Comparison of ENCODE assay signal across 7 cellular contexts in genomic region chrX:119758682-119759332, GRCh38. TPM values are rescaled to one million over a fixed set of nuclear protein-coding genes. Genes with fewer than 3 reads are reported as not detected.
DNase-seq lines count a peak whose midpoint lies in the region; ATAC-seq and TF ChIP-seq lines count a peak whose summit lies in the region.

No MANE protein-coding gene starts in this region.

- WGBS in H9 (ENCODE audit: extremely low coverage, insufficient read length, low lambda C conversion rate): no CpG with 5 or more reads among the region's 71 CpGs
- 10% methylated on average over 30 of the region's 71 CpGs for WGBS in mesenchymal stem cell
- WGBS in tibial nerve, 2 donors: 34% methylated on average over 47 of the region's 71 CpGs; no CpG with 5 or more reads in 1 of the 2 donors

- H4K20me1 ChIP-seq in H9 (ENCODE audit: control insufficient read depth, insufficient read depth, insufficient read length): no peaks in the 10 kb centered on the region

- no peak overlapping the region for H2BK12ac ChIP-seq in H9 (ENCODE audit: insufficient read length, low read depth, low read length)
- peak overlapping the region in 1 of 2 experiments; percentile 63 for H2BK12ac ChIP-seq in mesenchymal stem cell (ENCODE audit: low read length in 2 of 2)

- no peaks in the 10 kb centered on the region for H3K79me2 ChIP-seq in H9 (ENCODE audit: insufficient read depth, low read length)

- H3K4me3 ChIP-seq in choroid plexus epithelial cell (ENCODE audit: low read depth, low read length) (peak overlapping the region; percentile 48), mesenchymal stem cell (ENCODE audit: insufficient read depth in 1 of 2, low read depth in 1 of 2, low read length in 2 of 2) (peak overlapping the region; percentile 59 to 62), tibial nerve (peak overlapping the region; percentile 16 to 53 (median 44))

- peak; percentile 39 for TF ChIP-seq CTCF in H9 (conservative IDR thresholded peaks at IDR 0.05)
- no peak for TF ChIP-seq CTCF in choroid plexus epithelial cell (conservative IDR thresholded peaks at IDR 0.05; ENCODE audit: low read depth, low read length)
- TF ChIP-seq CTCF in tibial nerve (IDR thresholded peaks at IDR 0.05): no peak
- no peak for TF ChIP-seq CTCF in GM13977 (IDR thresholded peaks at IDR 0.05; ENCODE audit: extremely low read depth, insufficient read depth, missing control alignments)

- no peak for TF ChIP-seq EP300 in tibial nerve (IDR thresholded peaks at IDR 0.05)

- no peak for TF ChIP-seq POLR2A in tibial nerve (IDR thresholded peaks at IDR 0.05)

- H3K27me3 ChIP-seq in H9 (ENCODE audit: insufficient read depth, low read length): no peaks in the 10 kb centered on the region; the same call in 1 of the 2 replicates
- H3K27me3 ChIP-seq in mesenchymal stem cell (ENCODE audit: control insufficient read depth in 1 of 2, insufficient read depth in 1 of 2, low read length in 2 of 2): peaks cover 0 to 34% of the 10 kb centered on the region in 2 experiments
- peaks cover 0 to 25% of the 10 kb centered on the region in 2 donors for H3K27me3 ChIP-seq in tibial nerve

- no peak overlapping the region for H4K8ac ChIP-seq in H9 (replicated peaks; ENCODE audit: insufficient read length, low read depth, low read length)
- peak overlapping the region; percentile 84 for H4K8ac ChIP-seq in mesenchymal stem cell (ENCODE audit: low read length)

- H3K4ac ChIP-seq in H9 (ENCODE audit: low read depth, low read length) (no peak overlapping the region), mesenchymal stem cell (ENCODE audit: low read depth in 1 of 2, low read length in 2 of 2) (no peak overlapping the region)

- H4K91ac ChIP-seq in H9 (ENCODE audit: insufficient read length, low read depth, low read length): no peak overlapping the region
- H4K91ac ChIP-seq in mesenchymal stem cell (ENCODE audit: low read length): no peak overlapping the region

- DNase-seq in H9: peak; percentile 34
- DNase-seq in T-helper 17 cell: peak; percentile 12 to 36 (median 35)
- DNase-seq in choroid plexus epithelial cell (ENCODE audit: low read depth): no peak
- peak; percentile 22 for DNase-seq in mesenchymal stem cell
- no peak for DNase-seq in tibial nerve (ENCODE audit: low spot score in 2 of 2)
- no peak for DNase-seq in GM13977 (ENCODE audit: low spot score)

- peak; percentile 58 for ATAC-seq in T-helper 17 cell
- ATAC-seq in GM21825 (IDR thresholded peaks at IDR 0.05; ENCODE audit: unreplicated experiment): no peak

- H3K4me1 ChIP-seq in H9 (ENCODE audit: insufficient read depth, low read length) (peaks cover 2% of the 10 kb centered on the region; the same call in 1 of the 2 replicates), mesenchymal stem cell (ENCODE audit: control insufficient read depth, insufficient read depth, low read depth, low read length) (peaks cover 16% of the 10 kb centered on the region), tibial nerve (peaks cover 0 to 13% (median 0%) of the 10 kb centered on the region in 4 donors)

- H3K18ac ChIP-seq in H9 (ENCODE audit: insufficient read length, low read depth, low read length): no peak overlapping the region
- H3K18ac ChIP-seq in mesenchymal stem cell (ENCODE audit: low read depth in 1 of 2, low read length in 2 of 2): peak overlapping the region; percentile 21 to 87

- H3K9ac ChIP-seq in H9 (ENCODE audit: extremely low read depth, insufficient read length, low read length): no peak overlapping the region
- no peak overlapping the region for H3K9ac ChIP-seq in mesenchymal stem cell (ENCODE audit: low read length)

- H2BK15ac ChIP-seq in H9 (ENCODE audit: low read depth, low read length): no peak overlapping the region
- H2BK15ac ChIP-seq in mesenchymal stem cell (ENCODE audit: low read depth, poor library complexity, severe bottlenecking): no peak overlapping the region

- H3K4me2 ChIP-seq in H9 (ENCODE audit: insufficient read depth, insufficient read length, low read length) (peak overlapping the region; percentile 10), mesenchymal stem cell (ENCODE audit: low read length, poor library complexity, severe bottlenecking) (peak overlapping the region; percentile 80)

- H3K27ac Mint-ChIP-seq in H9: no peak overlapping the region
- no peak overlapping the region for H3K27ac Mint-ChIP-seq in T-helper 17 cell

- H4K5ac ChIP-seq in H9 (ENCODE audit: insufficient read length, low read depth, low read length): no peak overlapping the region

- H3K4me3 Mint-ChIP-seq in H9 (peak overlapping the region; percentile 77 to 78), T-helper 17 cell (peak overlapping the region; percentile 83)

- peaks cover 63 to 69% of the 10 kb centered on the region in 2 experiments for H3K9me3 Mint-ChIP-seq in H9

- no peaks in the 10 kb centered on the region for H3K79me1 ChIP-seq in H9 (ENCODE audit: insufficient read depth, low read depth, low read length, poor library complexity, severe bottlenecking)
- no peaks in the 10 kb centered on the region for H3K79me1 ChIP-seq in mesenchymal stem cell (replicated peaks; ENCODE audit: low read length, poor library complexity, severe bottlenecking)

- in situ Hi-C loops in GM13977 (cut with MboI; ENCODE audit: low pct_unique_long_range_greater_than_20kb, low sequenced_read_pairs, unreplicated experiment): no loop called here

- no peak overlapping the region for H3K56ac ChIP-seq in H9 (ENCODE audit: insufficient read length, low read depth, low read length)

- H3K36me3 ChIP-seq in mesenchymal stem cell (ENCODE audit: control insufficient read depth in 1 of 2, insufficient read depth in 2 of 2, low read depth in 1 of 2, low read length in 2 of 2) (no peaks in the 10 kb centered on the region), tibial nerve (no peaks in the 10 kb centered on the region)

- no peak overlapping the region for H3T11ph ChIP-seq in H9 (ENCODE audit: low read length)

- peaks cover 15% of the 10 kb centered on the region for H3K9me3 ChIP-seq in H9 (ENCODE audit: control insufficient read depth, low read depth, low read length)
- no peaks in the 10 kb centered on the region for H3K9me3 ChIP-seq in T-helper 17 cell (ENCODE audit: control insufficient read depth, low read length, poor library complexity, severe bottlenecking)
- no peaks in the 10 kb centered on the region for H3K9me3 ChIP-seq in mesenchymal stem cell (ENCODE audit: control insufficient read depth, low read length)
- no peaks in the 10 kb centered on the region for H3K9me3 ChIP-seq in tibial nerve

- peaks cover 31 to 36% of the 10 kb centered on the region in 2 experiments for H3K4me1 Mint-ChIP-seq in H9
- peaks cover 37% of the 10 kb centered on the region for H3K4me1 Mint-ChIP-seq in T-helper 17 cell

- H2AFZ ChIP-seq in H9 (ENCODE audit: low read length): no peak overlapping the region
- peak overlapping the region; percentile 71 for H2AFZ ChIP-seq in mesenchymal stem cell (ENCODE audit: low read depth, low read length)

- H3K27me3 Mint-ChIP-seq in H9 (ENCODE audit: low read depth) (peaks cover 30% of the 10 kb centered on the region), T-helper 17 cell (no peaks in the 10 kb centered on the region)

- no peak overlapping the region for H2BK20ac ChIP-seq in H9 (ENCODE audit: low read depth, low read length, poor library complexity, severe bottlenecking)

- H3K23me2 ChIP-seq in H9 (ENCODE audit: insufficient read length, low read depth, low read length, poor library complexity, severe bottlenecking): peaks cover 2% of the 10 kb centered on the region

- H2AK5ac ChIP-seq in H9 (ENCODE audit: insufficient read length, low read length) (no peak overlapping the region), mesenchymal stem cell (ENCODE audit: low read length, severe bottlenecking) (no peak overlapping the region)

- H3K27ac ChIP-seq in H9 (ENCODE audit: insufficient read length, low read depth, low read length) (no peak overlapping the region), mesenchymal stem cell (ENCODE audit: low read length, poor library complexity, severe bottlenecking) (no peak overlapping the region), tibial nerve (peak overlapping the region in 1 of 4 donors; percentile 71)

- H2BK5ac ChIP-seq in H9 (ENCODE audit: insufficient read length, low read length) (no peak overlapping the region), mesenchymal stem cell (ENCODE audit: low read depth, low read length, poor library complexity, severe bottlenecking) (peak overlapping the region; percentile 51)

- H3K14ac ChIP-seq in H9 (ENCODE audit: insufficient read depth, low read length) (no peak overlapping the region), mesenchymal stem cell (ENCODE audit: low read length in 2 of 2) (peak overlapping the region in 1 of 2 experiments; percentile 60)

- H3K36me3 Mint-ChIP-seq in H9 (ENCODE audit: insufficient read depth in 1 of 3, low read depth in 3 of 3) (no peaks in the 10 kb centered on the region; a peak in 3 of 7 replicates), T-helper 17 cell (ENCODE audit: low read depth) (no peaks in the 10 kb centered on the region)

- H2BK120ac ChIP-seq in H9 (ENCODE audit: low read depth, low read length, poor library complexity, severe bottlenecking) (no peak overlapping the region), mesenchymal stem cell (ENCODE audit: low read depth, low read length) (no peak overlapping the region)

- H3K23ac ChIP-seq in H9 (ENCODE audit: insufficient read length, low read depth, low read length) (no peak overlapping the region), mesenchymal stem cell (ENCODE audit: low read length in 2 of 2) (no peak overlapping the region)

RNA-seq across cellular contexts. Expression of gene SOWAHD, which starts 0.4 kb away (rescaled TPM):
- 0.92 and 0.98 TPM in 2 replicates for total RNA-seq in H9 (2021)
- under 1 TPM in 1 of 2 donors, not detected in 1; 0.65 TPM for total RNA-seq in T-helper 17 cell
- 0.35 TPM for polyA plus RNA-seq in mesenchymal stem cell (2013, experiment 1 of 2)
- 0.29 TPM for polyA plus RNA-seq in mesenchymal stem cell (2013, experiment 2 of 2)
- 1 to 10 TPM in 1 of 4 donors, not detected in 3; 1.1 TPM for total RNA-seq in tibial nerve

RNA-seq across cellular contexts. Expression of gene RPL39, which starts 32.6 kb away (rescaled TPM):
- total RNA-seq in H9 (2021) (2,033 and 2,054 TPM in 2 replicates), T-helper 17 cell (1,000 to 10,000 TPM; 3,854 to 3,913 TPM), tibial nerve (1,000 to 10,000 TPM; 2,139 to 3,555 (median 3,085) TPM)
- polyA plus RNA-seq in mesenchymal stem cell (2013, experiment 1 of 2): 6,089 TPM
- polyA plus RNA-seq in mesenchymal stem cell (2013, experiment 2 of 2): 6,065 TPM

Comparison
In these comparisons a context has a peak if more than half of its experiments do, and no peak if none do; other contexts are left out.
1. DNase-seq: peak in H9 (single experiment), T-helper 17 cell (3 of 3) and mesenchymal stem cell (single experiment); none in choroid plexus epithelial cell (single experiment), tibial nerve (0 of 2) and GM13977 (single experiment).
2. Peak in every context shown above with its lines, with median percentiles within 50 percentile points of each other: H3K4me3 ChIP-seq.